ENCODE assay signal across 8 cellular contexts in the genomic region with DNA sequence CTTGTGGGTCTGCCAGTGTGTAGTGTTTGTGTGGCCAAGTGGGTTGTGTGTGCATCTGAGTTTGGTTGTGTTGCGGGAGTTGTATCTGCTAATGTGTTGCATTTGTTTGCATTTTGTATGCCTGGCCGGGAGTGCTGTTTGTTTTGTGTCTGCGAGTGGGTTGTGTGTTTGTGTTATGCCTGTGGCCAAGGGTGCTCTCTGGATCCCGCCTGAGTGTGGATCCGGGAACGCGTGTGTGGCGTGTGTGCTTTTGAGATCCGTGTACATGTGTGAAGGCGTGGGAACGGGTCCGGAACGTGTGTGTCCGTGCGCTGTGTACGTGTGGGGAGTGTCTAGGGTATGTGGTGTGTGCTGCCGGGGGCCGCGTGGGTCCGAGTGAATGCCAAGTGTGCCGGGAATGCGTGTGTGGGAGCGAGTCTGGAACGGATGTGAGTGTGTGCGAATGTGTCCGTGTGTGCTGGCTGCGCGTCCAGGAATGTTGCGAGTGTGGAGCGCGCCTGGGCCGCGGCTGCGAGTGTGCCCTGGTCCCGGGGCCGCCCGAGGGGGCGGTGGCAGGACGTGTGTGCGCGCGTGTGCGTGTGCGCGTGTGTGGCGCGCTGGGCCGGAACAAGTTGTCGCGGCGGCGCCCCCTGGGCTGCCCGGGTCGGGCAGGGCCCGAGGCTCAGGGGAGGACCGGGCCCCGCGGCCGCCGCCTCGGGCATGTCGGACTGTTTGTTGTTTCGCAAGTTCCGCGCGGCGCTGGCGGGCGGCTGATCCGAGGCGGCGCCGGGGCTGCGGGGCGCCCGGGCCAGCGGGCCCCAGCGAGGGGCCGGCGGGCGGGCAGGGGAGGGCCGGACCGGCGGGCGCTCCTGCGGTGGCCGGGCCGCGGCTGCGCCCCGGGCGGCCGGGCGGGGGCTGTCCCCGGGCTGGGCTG. TPM values are rescaled to one million over a fixed set of nuclear protein-coding genes. Genes with fewer than 3 reads are reported as not detected.
DNase-seq lines count a peak whose midpoint lies in the region; ATAC-seq, FAIRE-seq and TF ChIP-seq lines count a peak whose summit lies in the region.

No MANE protein-coding gene starts in this region.

- H3K4me1 ChIP-seq in gastrocnemius medialis: peaks cover 6 to 7% of the 10 kb centered on the region in 2 donors

- H3K4me3 ChIP-seq in NB4 (ENCODE audit: low read depth, low read length) (peak overlapping the region; percentile 28), astrocyte of the spinal cord (ENCODE audit: low read depth, low read length) (peak overlapping the region; percentile 60), iPS-11a (ENCODE audit: low read depth, low read length) (peak overlapping the region; percentile 71), gastrocnemius medialis (peak overlapping the region; percentile 59 to 77 (median 72))

- no peaks in the 10 kb centered on the region for H3K36me3 ChIP-seq in gastrocnemius medialis

- DNase-seq in ELR (ENCODE audit: low read depth) (peak; percentile 46), NB4 (ENCODE audit: low read depth) (peak; percentile 63), astrocyte of the spinal cord (ENCODE audit: low read depth, low spot score) (peak; percentile 37), gastrocnemius medialis (peak; percentile 5 to 46), RCC 7860 (ENCODE audit: low spot score) (no peak), GM10248 (ENCODE audit: extremely low spot score) (no peak), A172 (ENCODE audit: low spot score) (no peak)

- no peaks in the 10 kb centered on the region for H3K27me3 ChIP-seq in gastrocnemius medialis

- no peak for FAIRE-seq in RCC 7860 (lab: Jason Lieb, UNC)

- POLR2A ChIA-PET in GM10248 (lab: Yijun Ruan, JAX): no interaction called here

- peak overlapping the region; percentile 77 to 87 (median 83) for H3K27ac ChIP-seq in gastrocnemius medialis

- ATAC-seq in gastrocnemius medialis: peak; percentile 43 to 47

- no peaks in the 10 kb centered on the region for H3K9me3 ChIP-seq in gastrocnemius medialis

- CTCF ChIA-PET in GM10248 (lab: Yijun Ruan, JAX): interaction anchor here (0.6 to 1.8 kb wide), 7 partner anchors 10 to 1546 kb away, joined by 3 to 11 read pairs (median 5); no protein-coding TSS in a partner anchor

- TF ChIP-seq CTCF in NB4 (IDR thresholded peaks at IDR 0.05; ENCODE audit: low read depth, low read length) (no peak), astrocyte of the spinal cord (IDR thresholded peaks at IDR 0.05; ENCODE audit: low read depth, low read length) (no peak), gastrocnemius medialis (IDR thresholded peaks at IDR 0.05 in 4 of 5, conservative IDR thresholded peaks at IDR 0.05 in 1 of 5) (peak in 1 of 5 experiments; percentile 9), GM10248 (IDR thresholded peaks at IDR 0.05; ENCODE audit: control extremely low read depth, extremely low read depth, low read depth, missing control alignments) (no peak)

- intact Hi-C loops in gastrocnemius medialis (cut with DNase I; ENCODE audit: low total_unique reads): loop anchor here (1.0 to 10.0 kb wide), 6 partner anchors 215 to 1471 kb away; no protein-coding TSS in a partner anchor

- no peak for TF ChIP-seq POLR2A in NB4 (IDR thresholded peaks at IDR 0.05; ENCODE audit: extremely low read depth, insufficient read length)
- TF ChIP-seq POLR2A in gastrocnemius medialis (IDR thresholded peaks at IDR 0.05): peak in 1 of 2 donors; percentile 27

- in situ Hi-C loops in astrocyte of the spinal cord (cut with HindIII; ENCODE audit: low sequenced_read_pairs) (loop anchor here (25.0 kb wide), 3 partner anchors 150 to 1675 kb away; partner anchors contain the start of gene SDC3), gastrocnemius medialis (cut with MboI; ENCODE audit: low sequenced_read_pairs in 4 of 4) (loop anchor here (10.0 to 25.0 kb wide), 6 partner anchors 850 to 1478 kb away; no protein-coding TSS in a partner anchor)

RNA-seq across cellular contexts. Expression of gene PTPRU, which starts 0.9 kb away (rescaled TPM):
- 10 to 100 TPM; 11.4 to 59.4 (median 35.3) TPM for total RNA-seq in gastrocnemius medialis
- total RNA-seq in A172 (2014; rRNA removed; shearing (Covaris generic)): 3.0 and 7.4 TPM in 2 replicates

RNA-seq across cellular contexts. Expression of gene MECR, which starts 6.5 kb away (rescaled TPM):
- total RNA-seq in gastrocnemius medialis: 10 to 100 TPM; 21.9 to 29.8 (median 26.6) TPM
- total RNA-seq in A172 (2014; rRNA removed; shearing (Covaris generic)): 13.9 and 16.8 TPM in 2 replicates

RNA-seq across cellular contexts. Expression of gene SRSF4, which starts 55.5 kb away (rescaled TPM):
- total RNA-seq in gastrocnemius medialis: 10 to 100 TPM; 42.4 to 72.5 (median 65.4) TPM
- 28.6 and 31.3 TPM in 2 replicates for total RNA-seq in A172 (2014; rRNA removed; shearing (Covaris generic))

Comparison
In these comparisons a context has a peak if more than half of its experiments do, and no peak if none do; other contexts are left out.
1. DNase-seq: peak in ELR (single experiment), NB4 (single experiment), astrocyte of the spinal cord (single experiment) and gastrocnemius medialis (2 of 2); none in RCC 7860 (single experiment), GM10248 (single experiment) and A172 (single experiment).
2. Peak in every context shown above with its lines, with median percentiles within 50 percentile points of each other: H3K4me3 ChIP-seq.